ENCODE assay signal across 21 cellular contexts in genomic region chr17:8019161-8019560, GRCh38. TPM values are rescaled to one million over a fixed set of nuclear protein-coding genes. Genes with fewer than 3 reads are reported as not detected.
DNase-seq lines count a peak whose midpoint lies in the region; ATAC-seq and TF ChIP-seq lines count a peak whose summit lies in the region.
"Had no signal": no experiment of that assay in that cellular context is flagged by ENCODE, and none has a peak within 500 bp of the region (broad histone marks: within the 10 kb centered on the region; RNA-seq: fewer than 3 reads in every experiment).

No MANE protein-coding gene starts in this region.

- H3K27ac Mint-ChIP-seq in dendritic cell treated with granulocyte-macrophage colony-stimulating factor and Interleukin-4, amounts not matched to agents 40 ng/mL and 50 ng/mL, for 4 days = peak overlapping the region; percentile 86
- H3K27ac Mint-ChIP-seq: activated naive CD4-positive, alpha-beta T cell treated with anti-CD3 and anti-CD28 coated beads for 36 hours; naive thymus-derived CD4-positive, alpha-beta T cell had no signal

- no peak for TF ChIP-seq RAD21 in SK-N-SH (IDR thresholded peaks at IDR 0.05; ENCODE audit: low read length)

- H3K4ac ChIP-seq in mesendoderm (ENCODE audit: low read depth, low read length) = no peak overlapping the region

- H3K4me2 ChIP-seq in SK-N-SH = no peak overlapping the region
- no peak overlapping the region for H3K4me2 ChIP-seq in mesendoderm (ENCODE audit: low read length)
- H3K4me2 ChIP-seq: BLaER1 had no signal

- H3K4me3 Mint-ChIP-seq in dendritic cell treated with granulocyte-macrophage colony-stimulating factor and Interleukin-4, amounts not matched to agents 40 ng/mL and 50 ng/mL, for 4 days = peak overlapping the region; percentile 27
- H3K4me3 Mint-ChIP-seq: activated naive CD4-positive, alpha-beta T cell treated with anti-CD3 and anti-CD28 coated beads for 36 hours; naive thymus-derived CD4-positive, alpha-beta T cell had no signal

- H3K18ac ChIP-seq in mesendoderm (ENCODE audit: low read length) = no peak overlapping the region

- no peaks in the 10 kb centered on the region for H4K20me1 ChIP-seq in SK-N-SH (ENCODE audit: insufficient read depth)

- no peaks in the 10 kb centered on the region for H3K36me3 ChIP-seq in SK-N-SH (replicated peaks in 1 of 2; ENCODE audit: control insufficient read depth in 1 of 2, insufficient read depth in 2 of 2, low read length in 1 of 2)
- H3K36me3 ChIP-seq in mesendoderm (ENCODE audit: control insufficient read depth, insufficient read depth, low read length) = no peaks in the 10 kb centered on the region
- no peaks in the 10 kb centered on the region for H3K36me3 ChIP-seq in vagina
- H3K36me3 ChIP-seq in A673 (ENCODE audit: insufficient read depth, low read length, poor library complexity, severe bottlenecking) = no peaks in the 10 kb centered on the region
- H3K36me3 ChIP-seq: BLaER1, colonic mucosa, gastroesophageal sphincter, Peyer's patch had no signal

- no peak for TF ChIP-seq EP300 in SK-N-SH (IDR thresholded peaks at IDR 0.05; ENCODE audit: borderline replicate concordance in 1 of 2, low read depth in 1 of 2, low read length in 1 of 2)

- H3K56ac ChIP-seq in mesendoderm (ENCODE audit: low read length) = no peak overlapping the region

- no peaks in the 10 kb centered on the region for H3K9me2 ChIP-seq in SK-N-SH

- H3K4me1 Mint-ChIP-seq in dendritic cell treated with granulocyte-macrophage colony-stimulating factor and Interleukin-4, amounts not matched to agents 40 ng/mL and 50 ng/mL, for 4 days (ENCODE audit: low read depth) = peaks cover 75% of the 10 kb centered on the region

- H3F3A ChIP-seq in SK-N-SH (replicated peaks; ENCODE audit: insufficient read depth) = no peaks in the 10 kb centered on the region

- H3K79me1 ChIP-seq in mesendoderm (ENCODE audit: low read length) = no peaks in the 10 kb centered on the region

- CTCF ChIA-PET in SK-N-SH (lab: Yijun Ruan, JAX) (interaction anchor here (1.2 to 14.8 kb wide), 5 partner anchors 20 to 40 kb away, joined by 4 to 228 read pairs (median 26); partner anchors contain the start of gene ALOX15B), A673 (lab: Charles Lee) (no interaction called here)

- H3K79me2 ChIP-seq in SK-N-SH (ENCODE audit: insufficient read depth) (no peaks in the 10 kb centered on the region), mesendoderm (ENCODE audit: control insufficient read depth, insufficient read depth, low read length) (no peaks in the 10 kb centered on the region)

- no peaks in the 10 kb centered on the region for H3K36me3 Mint-ChIP-seq in dendritic cell treated with granulocyte-macrophage colony-stimulating factor and Interleukin-4, amounts not matched to agents 40 ng/mL and 50 ng/mL, for 4 days (ENCODE audit: low read depth)
- H3K36me3 Mint-ChIP-seq: naive thymus-derived CD4-positive, alpha-beta T cell had no signal

- H3K4me1 ChIP-seq in SK-N-SH (ENCODE audit: control insufficient read depth in 1 of 2, insufficient read depth in 2 of 2, low read depth in 1 of 2, low read length in 1 of 2) = peaks cover 0 to 15% of the 10 kb centered on the region in 2 experiments; a peak in 1 of 4 replicates
- H3K4me1 ChIP-seq in mesendoderm (ENCODE audit: control insufficient read depth, low read depth, low read length) = no peaks in the 10 kb centered on the region
- peaks cover 36% of the 10 kb centered on the region for H3K4me1 ChIP-seq in vagina
- H3K4me1 ChIP-seq in A673 (ENCODE audit: insufficient read depth, low read length, poor library complexity, severe bottlenecking) = peaks cover 11% of the 10 kb centered on the region

- H3K9me3 ChIP-seq in SK-N-SH (no peaks in the 10 kb centered on the region), vagina (no peaks in the 10 kb centered on the region), A673 (ENCODE audit: low read depth, low read length, poor library complexity, severe bottlenecking) (no peaks in the 10 kb centered on the region)
- H3K9me3 ChIP-seq: BLaER1, colonic mucosa, gastroesophageal sphincter, Peyer's patch had no signal

- H3K27me3 Mint-ChIP-seq in dendritic cell treated with granulocyte-macrophage colony-stimulating factor and Interleukin-4, amounts not matched to agents 40 ng/mL and 50 ng/mL, for 4 days = peaks cover 20% of the 10 kb centered on the region

- H2BK120ac ChIP-seq in mesendoderm (ENCODE audit: low read depth, low read length) = no peak overlapping the region

- no peak overlapping the region for H4K5ac ChIP-seq in mesendoderm (ENCODE audit: low read length)

- ATAC-seq in SK-N-SH treated with all-trans-retinoic acid at 6 μM for 48 hours (no peak), HG02852 (IDR thresholded peaks at IDR 0.05; ENCODE audit: unreplicated experiment) (no peak), GM21825 (IDR thresholded peaks at IDR 0.05; ENCODE audit: unreplicated experiment) (no peak)
- ATAC-seq: gastroesophageal sphincter had no signal

- POLR2A ChIA-PET in SK-N-SH (lab: Yijun Ruan, JAX) = no interaction called here
- POLR2A ChIA-PET in A673 (lab: Charles Lee; ENCODE audit: low non-redundant PET) = no interaction called here

- no peak overlapping the region for H2AK5ac ChIP-seq in mesendoderm (ENCODE audit: low read length)

- H2BK15ac ChIP-seq in mesendoderm (replicated peaks; ENCODE audit: low read depth) = no peak overlapping the region

- H3K23ac ChIP-seq in mesendoderm (ENCODE audit: low read length) = no peak overlapping the region

- no peak overlapping the region for H4K8ac ChIP-seq in mesendoderm (ENCODE audit: low read depth, low read length)

- TF ChIP-seq CTCF in SK-N-SH (IDR thresholded peaks at IDR 0.05) (no peak), vagina (IDR thresholded peaks at IDR 0.05) (no peak), A673 (conservative IDR thresholded peaks at IDR 0.05; ENCODE audit: low read depth, low read length) (no peak)

- no peak overlapping the region for H3K4me3 ChIP-seq in SK-N-SH (ENCODE audit: low read depth in 2 of 2, low read length in 1 of 2)
- no peak overlapping the region for H3K4me3 ChIP-seq in mesendoderm (ENCODE audit: low read length)
- H3K4me3 ChIP-seq in vagina = no peak overlapping the region
- H3K4me3 ChIP-seq in A673 (ENCODE audit: low read depth, low read length, poor library complexity, severe bottlenecking) = no peak overlapping the region
- H3K4me3 ChIP-seq: BLaER1, colonic mucosa, gastroesophageal sphincter, Peyer's patch had no signal

- intact Hi-C loops in dendritic cell treated with granulocyte-macrophage colony-stimulating factor and Interleukin-4, amounts not matched to agents 40 ng/mL and 50 ng/mL, for 4 days (cut with micrococcal nuclease) = loop anchor here (5.0 kb wide), 1 partner anchor 38 kb away; no protein-coding TSS in a partner anchor
- intact Hi-C loops in vagina (cut with DNase I) (no loop called here), A673 (cut with micrococcal nuclease; ENCODE audit: unreplicated experiment) (loop anchor here (5.0 kb wide), 1 partner anchor 38 kb away; no protein-coding TSS in a partner anchor)

- BruUV-seq in A673 (replicated peaks; lab: Mats Ljungman, UMichigan) = no TSS peak

- no peaks in the 10 kb centered on the region for H3K27me3 ChIP-seq in SK-N-SH (ENCODE audit: insufficient read depth)
- peaks cover 2% of the 10 kb centered on the region for H3K27me3 ChIP-seq in mesendoderm (ENCODE audit: insufficient read depth, low read length, poor library complexity)
- no peaks in the 10 kb centered on the region for H3K27me3 ChIP-seq in vagina
- H3K27me3 ChIP-seq in A673 (replicated peaks; ENCODE audit: insufficient read depth, low read depth, low read length, poor library complexity) = no peaks in the 10 kb centered on the region

- TF ChIP-seq POLR2A in vagina (IDR thresholded peaks at IDR 0.05) = no peak

- WGBS in SK-N-SH (ENCODE audit: low lambda C conversion rate) = 85% methylated on average over 5 of the region's 5 CpGs
- WGBS in mesendoderm (ENCODE audit: extremely low coverage, insufficient coverage, low lambda C conversion rate) = no CpG with 5 or more reads among the region's 5 CpGs

- peak overlapping the region; percentile 40; the same call in 1 of the 2 replicates for H2AFZ ChIP-seq in SK-N-SH (ENCODE audit: low read depth)

- H3K9me3 Mint-ChIP-seq in dendritic cell treated with granulocyte-macrophage colony-stimulating factor and Interleukin-4, amounts not matched to agents 40 ng/mL and 50 ng/mL, for 4 days = no peaks in the 10 kb centered on the region
- H3K9me3 Mint-ChIP-seq: activated naive CD4-positive, alpha-beta T cell treated with anti-CD3 and anti-CD28 coated beads for 36 hours had no signal

- H3K27ac ChIP-seq in SK-N-SH (ENCODE audit: low read depth in 2 of 2, low read length in 1 of 2) = no peak overlapping the region
- no peak overlapping the region for H3K27ac ChIP-seq in mesendoderm (ENCODE audit: low read depth, low read length)
- H3K27ac ChIP-seq in vagina = no peak overlapping the region
- no peak overlapping the region for H3K27ac ChIP-seq in A673 (ENCODE audit: low read depth, low read length, poor library complexity, severe bottlenecking)
- H3K27ac ChIP-seq: BLaER1, colonic mucosa, gastroesophageal sphincter, Peyer's patch had no signal

- H2BK5ac ChIP-seq in mesendoderm (ENCODE audit: low read length) = no peak overlapping the region

- H3K9ac ChIP-seq in SK-N-SH = no peak overlapping the region
- no peak overlapping the region for H3K9ac ChIP-seq in mesendoderm (ENCODE audit: low read length)
- H3K9ac ChIP-seq: BLaER1 had no signal

- DNase-seq in SK-N-SH = no peak
- peak; percentile 31 for DNase-seq in mesendoderm
- DNase-seq in vagina (ENCODE audit: extremely low spot score in 2 of 2) = peak; percentile 81 to 82
- DNase-seq in A673 (ENCODE audit: low spot score) = no peak
- DNase-seq: 8988T; activated naive CD4-positive, alpha-beta T cell treated with anti-CD3 and anti-CD28 coated beads for 36 hours; colonic mucosa; DMS153; naive thymus-derived CD4-positive, alpha-beta T cell; NCI-H1417 treated with DMSO at 0.1 percent for 48 hours; NCI-H2171; NCI-H69; Peyer's patch; small intestine; SW 1271 had no signal

TF ChIP-seq in SK-N-SH treated with all-trans-retinoic acid at 6 μM for 48 hours, 23 proteins besides CTCF, POLR2A, EP300 and RAD21 (continues in another document):
- TF ChIP-seq CSDC2 (CRISPR knock-in tag; IDR thresholded peaks at IDR 0.05) (no peak), OSR1 (CRISPR knock-in tag; IDR thresholded peaks at IDR 0.05) (no peak), GLIS3 (CRISPR knock-in tag; IDR thresholded peaks at IDR 0.05) (no peak), ZC3H10 (CRISPR knock-in tag; IDR thresholded peaks at IDR 0.05) (no peak), TOX (CRISPR knock-in tag; IDR thresholded peaks at IDR 0.05; ENCODE audit: borderline replicate concordance) (no peak)

RNA-seq across cellular contexts. Expression of gene GUCY2D, which starts 16.7 kb away (rescaled TPM):
- polyA plus RNA-seq in SK-N-SH (2012; rRNA removed) = not detected in 2 replicates
- polyA plus RNA-seq in SK-N-SH (2012; cell fraction: cytosol; rRNA removed) = not detected in 2 replicates
- 0.01 and 0.07 TPM in 2 replicates for polyA plus RNA-seq in SK-N-SH (2012; cell fraction: nucleus; rRNA removed)
- not detected for polyA plus RNA-seq in mesendoderm (2013, experiment 1 of 2)
- polyA plus RNA-seq in mesendoderm (2013, experiment 2 of 2) = not detected
- not detected for total RNA-seq in vagina
- total RNA-seq in A673 (2021) = not detected in 2 replicates
- total RNA-seq: activated naive CD4-positive, alpha-beta T cell treated with anti-CD3 and anti-CD28 coated beads for 36 hours; gastroesophageal sphincter; Peyer's patch had no signal
- polyA plus RNA-seq: small intestine had no signal

RNA-seq across cellular contexts. Expression of gene ALOX15B, which starts 19.7 kb away (rescaled TPM):
- not detected in 2 replicates for polyA plus RNA-seq in SK-N-SH (2012; rRNA removed)
- polyA plus RNA-seq in SK-N-SH (2012; cell fraction: cytosol; rRNA removed) = not detected in 2 replicates
- polyA plus RNA-seq in SK-N-SH (2012; cell fraction: nucleus; rRNA removed) = 0.01 TPM in 1 of 2 replicates, not detected in the other
- 0.03 TPM for polyA plus RNA-seq in mesendoderm (2013, experiment 1 of 2)
- 0.07 TPM for polyA plus RNA-seq in mesendoderm (2013, experiment 2 of 2)
- total RNA-seq in vagina (28.7 TPM), A673 (2021) (0.17 and 0.30 TPM in 2 replicates)
- total RNA-seq: activated naive CD4-positive, alpha-beta T cell treated with anti-CD3 and anti-CD28 coated beads for 36 hours had no signal
- polyA plus RNA-seq: naive thymus-derived CD4-positive, alpha-beta T cell had no signal

Comparison
In these comparisons a context has a peak if more than half of its experiments do, and no peak if none do; other contexts are left out.
1. DNase-seq: peak in mesendoderm (single experiment) and vagina (2 of 2); none in SK-N-SH (single experiment) and A673 (single experiment).
2. RNA of gene ALOX15B, which starts 19.7 kb away (total RNA-seq): 28.7 TPM in vagina (single experiment); 0.17 to 0.30 TPM in A673; every median in the first group is over 10 times any median in the second.